ENCODE assay signal across 17 cellular contexts in genomic region chr13:20457670-20458069, GRCh38.
DNase-seq lines count a peak whose midpoint lies in the region; ATAC-seq, FAIRE-seq and TF ChIP-seq lines count a peak whose summit lies in the region.
"Had no signal": no experiment of that assay in that cellular context is flagged by ENCODE, and none has a peak within 500 bp of the region (broad histone marks: within the 10 kb centered on the region; RNA-seq: fewer than 3 reads in every experiment).

No MANE protein-coding gene starts in this region.

- no peaks in the 10 kb centered on the region for H3K79me2 ChIP-seq in K562 (ENCODE audit: control insufficient read depth, insufficient read depth, low read length)

- no peak for TF ChIP-seq EP300 in K562 (IDR thresholded peaks at IDR 0.05; ENCODE audit: low read length)

- H3K9ac ChIP-seq in K562 (ENCODE audit: insufficient read depth in 1 of 2, low read depth in 2 of 2, low read length in 2 of 2) = no peak overlapping the region

- CTCF ChIA-PET in K562 (lab: Yijun Ruan, JAX; ENCODE audit: low intra/inter-chr PET ratio) = no interaction called here
- CTCF ChIA-PET in GM10248 (lab: Yijun Ruan, JAX) = interaction anchor here (1.3 kb wide), 1 partner anchor 24 kb away, joined by 3 read pairs; no protein-coding TSS in a partner anchor

- H3K4me1 ChIP-seq in K562 (replicated peaks in 1 of 2; ENCODE audit: control insufficient read depth in 2 of 2, insufficient read depth in 2 of 2, low read length in 2 of 2) = no peaks in the 10 kb centered on the region; a peak in 3 of 5 replicates
- H3K4me1 ChIP-seq in right cardiac atrium (ENCODE audit: control insufficient read depth, insufficient read depth, low read length) = peaks cover 7% of the 10 kb centered on the region
- H3K4me1 ChIP-seq: A549 had no signal

- no peaks in the 10 kb centered on the region for H4K20me1 ChIP-seq in K562 (replicated peaks; ENCODE audit: control insufficient read depth, insufficient read depth, low read length)

- TF ChIP-seq POLR2A in K562 (conservative IDR thresholded peaks at IDR 0.05) = no peak

- in situ Hi-C loops in K562 (cut with MboI) = no loop called here

- intact Hi-C loops in Right ventricle myocardium superior (cut with DNase I) = no loop called here
- intact Hi-C loops in Right ventricle myocardium inferior (cut with DNase I) = no loop called here
- intact Hi-C loops in K562 (cut with micrococcal nuclease) = no loop called here
- intact Hi-C loops in right cardiac atrium (cut with DNase I) = no loop called here

- no peak for TF ChIP-seq RAD21 in K562 (CRISPR knock-in tag; conservative IDR thresholded peaks at IDR 0.05 in 1 of 2, IDR thresholded peaks at IDR 0.05 in 1 of 2)

- 1% methylated on average over 6 of the region's 6 CpGs for WGBS in K562 (ENCODE audit: insufficient coverage, low coverage, missing lambda C conversion rate)
- 47% methylated on average over 6 of the region's 6 CpGs for WGBS in right cardiac atrium

- peak; percentile 37 for FAIRE-seq in K562 (lab: Jason Lieb, UNC)
- FAIRE-seq: A549 had no signal

- POLR2A ChIA-PET in K562 (lab: Yijun Ruan, JAX) = interaction anchor here (0.9 kb wide), 1 partner anchor 13 kb away, joined by 4 read pairs; no protein-coding TSS in a partner anchor
- POLR2A ChIA-PET in GM10248 (lab: Yijun Ruan, JAX) = no interaction called here

- no peak overlapping the region for H3K4me3 ChIP-seq in Jurkat, Clone E6-1 (ENCODE audit: low read length)
- no peak overlapping the region for H3K4me3 ChIP-seq in K562
- no peak overlapping the region for H3K4me3 ChIP-seq in right cardiac atrium (ENCODE audit: low read length)
- H3K4me3 ChIP-seq: A549 had no signal

- DNase-seq in Right ventricle myocardium superior = no peak
- no peak for DNase-seq in Right ventricle myocardium inferior (ENCODE audit: missing footprints)
- peak; percentile 38 for DNase-seq in Jurkat, Clone E6-1 (ENCODE audit: low read depth, low spot score)
- DNase-seq in K562 (ENCODE audit: extremely low read depth in 1 of 4, low spot score in 3 of 4) = peak in 1 of 4 experiments; percentile 9
- no peak for DNase-seq in right cardiac atrium
- DNase-seq in superior temporal gyrus (ENCODE audit: extremely low spot score) = no peak
- DNase-seq in T-helper 1 cell = no peak
- DNase-seq in GM10248 (ENCODE audit: extremely low spot score) = no peak
- DNase-seq: HCEC 1CT; IMR-90; NCI-H1105 treated with DMSO at 0.1 percent for 48 hours; NCI-H1930; NCI-H2171; NCI-H446; NCI-H69; NK-92 treated with Interleukin-12 subunit alpha and Interleukin-12 subunit beta, amount 100 ng/mL, for 24 hours had no signal

- H3K36me3 ChIP-seq in K562 (ENCODE audit: control insufficient read depth, insufficient read depth, low read length) = no peaks in the 10 kb centered on the region

- no TSS peak for BruUV-seq in K562 (replicated peaks; lab: Mats Ljungman, UMichigan)

- H2AFZ ChIP-seq in K562 (ENCODE audit: low read depth, low read length) = no peak overlapping the region

- H3K9me3 ChIP-seq in K562 (replicated peaks; ENCODE audit: control insufficient read depth, insufficient read depth, low read depth, low read length) (no peaks in the 10 kb centered on the region), right cardiac atrium (ENCODE audit: control insufficient read depth, low read length) (no peaks in the 10 kb centered on the region)
- H3K9me3 ChIP-seq: A549 had no signal

- H3K27ac ChIP-seq in K562 (ENCODE audit: extremely low read depth, low read depth, low read length) (no peak overlapping the region), right cardiac atrium (ENCODE audit: low read length) (peak overlapping the region; percentile 42)
- H3K27ac ChIP-seq: A549 had no signal

- H3K27me3 ChIP-seq in K562 (ENCODE audit: control insufficient read depth in 2 of 2, insufficient read depth in 2 of 2, low read length in 2 of 2) (no peaks in the 10 kb centered on the region), right cardiac atrium (ENCODE audit: control insufficient read depth, insufficient read depth) (no peaks in the 10 kb centered on the region)

- H3K9me1 ChIP-seq in K562 (ENCODE audit: control insufficient read depth, insufficient read depth, low read length) = no peaks in the 10 kb centered on the region

- ATAC-seq in Right ventricle myocardium superior (ENCODE audit: poor library complexity) = peak; percentile 52
- no peak for ATAC-seq in Right ventricle myocardium inferior
- ATAC-seq in K562 = no peak
- ATAC-seq in right cardiac atrium = no peak
- ATAC-seq: A549 had no signal

- TF ChIP-seq CTCF in K562 (IDR thresholded peaks at IDR 0.05 in 2 of 3, conservative IDR thresholded peaks at IDR 0.05 in 1 of 3; ENCODE audit: insufficient read depth in 2 of 3, low read depth in 1 of 3, low read length in 3 of 3) (no peak), GM10248 (IDR thresholded peaks at IDR 0.05; ENCODE audit: control extremely low read depth, extremely low read depth, low read depth, missing control alignments) (no peak)

- H3K4me2 ChIP-seq in K562 (ENCODE audit: insufficient read depth, low read length) = no peak overlapping the region
- H3K4me2 ChIP-seq: A549 had no signal

TF ChIP-seq in K562, 482 proteins besides CTCF, POLR2A, EP300 and RAD21:
- TF ChIP-seq ZNF398 (CRISPR knock-in tag; IDR thresholded peaks at IDR 0.05) (no peak), ZFP30 (CRISPR knock-in tag; IDR thresholded peaks at IDR 0.05; ENCODE audit: borderline replicate concordance) (no peak), GTF2A2 (tag; IDR thresholded peaks at IDR 0.05) (no peak), E4F1 (CRISPR knock-in tag; IDR thresholded peaks at IDR 0.05; ENCODE audit: borderline replicate concordance) (no peak), MEIS2 (IDR thresholded peaks at IDR 0.05; ENCODE audit: partially characterized antibody) (no peak), TOE1 (IDR thresholded peaks at IDR 0.05; ENCODE audit: borderline replicate concordance) (no peak), TOE1 (CRISPR knock-in tag; IDR thresholded peaks at IDR 0.05; ENCODE audit: borderline replicate concordance, low read depth) (no peak), ZNF384 (IDR thresholded peaks at IDR 0.05; ENCODE audit: low read depth, low read length) (no peak), RFX1 (IDR thresholded peaks at IDR 0.05) (peak; percentile 37; the same call in 1 of the 2 replicates), CBFA2T3 (IDR thresholded peaks at IDR 0.05) (peak; percentile 39; the same call in 1 of the 2 replicates), EGR1 (conservative IDR thresholded peaks at IDR 0.05) (no peak)
